ENCODE assay signal across 1 cellular context in genomic region chr12:92949466-92949865, GRCh38.
TF ChIP-seq lines count a peak whose summit lies in the region.

No MANE protein-coding gene starts in this region.

TF ChIP-seq in HepG2, 621 proteins besides CTCF, POLR2A, EP300 and RAD21 (continued from another document):
- no peak for TF ChIP-seq PAXIP1 (CRISPR knock-in tag; conservative IDR thresholded peaks at IDR 0.05)
- no peak for TF ChIP-seq CAMTA2 (CRISPR knock-in tag; IDR thresholded peaks at IDR 0.05; ENCODE audit: borderline replicate concordance)
- 0 out of 2 replicates have a peak, but pooled peaks have one; percentile 19 for TF ChIP-seq ZMYM4 (CRISPR knock-in tag; IDR thresholded peaks at IDR 0.05)
- peak; percentile 44; the same call in 1 of the 2 replicates for TF ChIP-seq ZMYM2 (CRISPR knock-in tag; IDR thresholded peaks at IDR 0.05)
- no peak for TF ChIP-seq KDM3A (CRISPR knock-in tag; IDR thresholded peaks at IDR 0.05; ENCODE audit: low read depth)
- TF ChIP-seq AHR (CRISPR knock-in tag; IDR thresholded peaks at IDR 0.05): no peak
